1 cellular context compared by ENCODE assay signal in the genomic region with DNA sequence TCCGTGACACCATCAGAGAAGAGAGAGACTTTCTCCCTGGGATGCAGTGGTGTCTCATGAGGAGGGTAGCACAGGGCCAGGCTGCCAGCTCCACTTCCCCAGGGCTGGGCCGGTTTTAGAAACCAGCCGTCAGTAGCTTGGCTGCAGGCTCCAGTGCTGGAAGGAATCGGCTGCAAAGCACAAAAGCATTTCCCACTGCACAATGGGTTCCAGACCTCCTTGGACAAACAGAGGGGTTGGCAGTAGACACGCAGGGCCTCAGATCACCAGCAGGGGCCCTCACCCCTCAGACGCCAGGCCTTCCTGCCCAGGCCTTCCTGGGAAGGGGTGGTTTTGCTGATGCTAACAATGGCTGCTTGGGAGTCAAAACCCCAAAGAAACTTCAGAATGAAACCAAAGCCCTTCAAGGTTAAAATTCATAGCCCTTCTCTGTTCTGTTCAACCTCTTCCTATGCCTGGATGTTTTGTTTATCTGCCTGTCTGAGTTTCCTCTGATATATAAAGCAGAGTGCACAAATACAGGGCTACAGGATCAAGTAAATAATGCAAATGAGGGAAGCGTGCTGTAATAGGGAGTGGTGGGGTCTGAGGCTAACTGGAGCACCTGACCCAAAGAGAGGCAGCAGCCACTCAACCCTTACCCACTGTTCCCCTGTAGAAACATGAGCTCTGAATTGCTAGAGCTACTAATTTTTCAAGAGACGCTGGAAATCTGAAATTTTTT.
TF ChIP-seq lines count a peak whose summit lies in the region.

No MANE protein-coding gene starts in this region.

TF ChIP-seq in HepG2, 621 proteins besides CTCF, POLR2A, EP300 and RAD21 (continued from another document and continues in another):
- TF ChIP-seq, protein P1, sequence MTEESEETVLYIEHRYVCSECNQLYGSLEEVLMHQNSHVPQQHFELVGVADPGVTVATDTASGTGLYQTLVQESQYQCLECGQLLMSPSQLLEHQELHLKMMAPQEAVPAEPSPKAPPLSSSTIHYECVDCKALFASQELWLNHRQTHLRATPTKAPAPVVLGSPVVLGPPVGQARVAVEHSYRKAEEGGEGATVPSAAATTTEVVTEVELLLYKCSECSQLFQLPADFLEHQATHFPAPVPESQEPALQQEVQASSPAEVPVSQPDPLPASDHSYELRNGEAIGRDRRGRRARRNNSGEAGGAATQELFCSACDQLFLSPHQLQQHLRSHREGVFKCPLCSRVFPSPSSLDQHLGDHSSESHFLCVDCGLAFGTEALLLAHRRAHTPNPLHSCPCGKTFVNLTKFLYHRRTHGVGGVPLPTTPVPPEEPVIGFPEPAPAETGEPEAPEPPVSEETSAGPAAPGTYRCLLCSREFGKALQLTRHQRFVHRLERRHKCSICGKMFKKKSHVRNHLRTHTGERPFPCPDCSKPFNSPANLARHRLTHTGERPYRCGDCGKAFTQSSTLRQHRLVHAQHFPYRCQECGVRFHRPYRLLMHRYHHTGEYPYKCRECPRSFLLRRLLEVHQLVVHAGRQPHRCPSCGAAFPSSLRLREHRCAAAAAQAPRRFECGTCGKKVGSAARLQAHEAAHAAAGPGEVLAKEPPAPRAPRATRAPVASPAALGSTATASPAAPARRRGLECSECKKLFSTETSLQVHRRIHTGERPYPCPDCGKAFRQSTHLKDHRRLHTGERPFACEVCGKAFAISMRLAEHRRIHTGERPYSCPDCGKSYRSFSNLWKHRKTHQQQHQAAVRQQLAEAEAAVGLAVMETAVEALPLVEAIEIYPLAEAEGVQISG (CRISPR knock-in tag; IDR thresholded peaks at IDR 0.05): peak; percentile 68; the same call in 1 of the 2 replicates
- TF ChIP-seq, protein P2, sequence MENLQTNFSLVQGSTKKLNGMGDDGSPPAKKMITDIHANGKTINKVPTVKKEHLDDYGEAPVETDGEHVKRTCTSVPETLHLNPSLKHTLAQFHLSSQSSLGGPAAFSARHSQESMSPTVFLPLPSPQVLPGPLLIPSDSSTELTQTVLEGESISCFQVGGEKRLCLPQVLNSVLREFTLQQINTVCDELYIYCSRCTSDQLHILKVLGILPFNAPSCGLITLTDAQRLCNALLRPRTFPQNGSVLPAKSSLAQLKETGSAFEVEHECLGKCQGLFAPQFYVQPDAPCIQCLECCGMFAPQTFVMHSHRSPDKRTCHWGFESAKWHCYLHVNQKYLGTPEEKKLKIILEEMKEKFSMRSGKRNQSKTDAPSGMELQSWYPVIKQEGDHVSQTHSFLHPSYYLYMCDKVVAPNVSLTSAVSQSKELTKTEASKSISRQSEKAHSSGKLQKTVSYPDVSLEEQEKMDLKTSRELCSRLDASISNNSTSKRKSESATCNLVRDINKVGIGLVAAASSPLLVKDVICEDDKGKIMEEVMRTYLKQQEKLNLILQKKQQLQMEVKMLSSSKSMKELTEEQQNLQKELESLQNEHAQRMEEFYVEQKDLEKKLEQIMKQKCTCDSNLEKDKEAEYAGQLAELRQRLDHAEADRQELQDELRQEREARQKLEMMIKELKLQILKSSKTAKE (CRISPR knock-in tag; IDR thresholded peaks at IDR 0.05; ENCODE audit: borderline replicate concordance): no peak
- TF ChIP-seq KIAA2018 (CRISPR knock-in tag; IDR thresholded peaks at IDR 0.05; ENCODE audit: borderline replicate concordance) (no peak), ZNF687 (CRISPR knock-in tag; IDR thresholded peaks at IDR 0.05) (peak; percentile 68), ZNF205 (CRISPR knock-in tag; IDR thresholded peaks at IDR 0.05) (no peak), NAIF1 (CRISPR knock-in tag; IDR thresholded peaks at IDR 0.05; ENCODE audit: borderline replicate concordance) (no peak), ELF4 (CRISPR knock-in tag; IDR thresholded peaks at IDR 0.05; ENCODE audit: borderline replicate concordance) (no peak), ATF5 (CRISPR knock-in tag; IDR thresholded peaks at IDR 0.05; ENCODE audit: low read depth) (no peak), ZNF30 (CRISPR knock-in tag; IDR thresholded peaks at IDR 0.05) (no peak), ZFP41 (CRISPR knock-in tag; IDR thresholded peaks at IDR 0.05; ENCODE audit: borderline replicate concordance) (no peak), STAG1 (CRISPR knock-in tag; IDR thresholded peaks at IDR 0.05) (peak; percentile 84), ZNF432 (CRISPR knock-in tag; IDR thresholded peaks at IDR 0.05; ENCODE audit: borderline replicate concordance) (no peak), SSRP1 (CRISPR knock-in tag; IDR thresholded peaks at IDR 0.05) (no peak), BHLHE40 (IDR thresholded peaks at IDR 0.05; ENCODE audit: low read length) (no peak), ZKSCAN8 (CRISPR knock-in tag; IDR thresholded peaks at IDR 0.05; ENCODE audit: borderline replicate concordance) (no peak), HMG20B (CRISPR knock-in tag; conservative IDR thresholded peaks at IDR 0.05) (no peak), KLF16 (CRISPR knock-in tag; IDR thresholded peaks at IDR 0.05) (peak in 1 of 2 experiments; percentile 28; a peak in 1 of 4 replicates), NFIB (CRISPR knock-in tag; IDR thresholded peaks at IDR 0.05; ENCODE audit: borderline replicate concordance) (no peak), ARNT (IDR thresholded peaks at IDR 0.05) (no peak), SP4 (CRISPR knock-in tag; IDR thresholded peaks at IDR 0.05) (no peak), NCOR1 (IDR thresholded peaks at IDR 0.05; ENCODE audit: borderline replicate concordance, low read length) (no peak), MZF1 (CRISPR knock-in tag; IDR thresholded peaks at IDR 0.05; ENCODE audit: borderline replicate concordance) (no peak), PATZ1 (CRISPR knock-in tag; IDR thresholded peaks at IDR 0.05) (peak; percentile 17; the same call in 1 of the 2 replicates)
